Comparison of ENCODE assay signal across 8 cellular contexts in the genomic region with DNA sequence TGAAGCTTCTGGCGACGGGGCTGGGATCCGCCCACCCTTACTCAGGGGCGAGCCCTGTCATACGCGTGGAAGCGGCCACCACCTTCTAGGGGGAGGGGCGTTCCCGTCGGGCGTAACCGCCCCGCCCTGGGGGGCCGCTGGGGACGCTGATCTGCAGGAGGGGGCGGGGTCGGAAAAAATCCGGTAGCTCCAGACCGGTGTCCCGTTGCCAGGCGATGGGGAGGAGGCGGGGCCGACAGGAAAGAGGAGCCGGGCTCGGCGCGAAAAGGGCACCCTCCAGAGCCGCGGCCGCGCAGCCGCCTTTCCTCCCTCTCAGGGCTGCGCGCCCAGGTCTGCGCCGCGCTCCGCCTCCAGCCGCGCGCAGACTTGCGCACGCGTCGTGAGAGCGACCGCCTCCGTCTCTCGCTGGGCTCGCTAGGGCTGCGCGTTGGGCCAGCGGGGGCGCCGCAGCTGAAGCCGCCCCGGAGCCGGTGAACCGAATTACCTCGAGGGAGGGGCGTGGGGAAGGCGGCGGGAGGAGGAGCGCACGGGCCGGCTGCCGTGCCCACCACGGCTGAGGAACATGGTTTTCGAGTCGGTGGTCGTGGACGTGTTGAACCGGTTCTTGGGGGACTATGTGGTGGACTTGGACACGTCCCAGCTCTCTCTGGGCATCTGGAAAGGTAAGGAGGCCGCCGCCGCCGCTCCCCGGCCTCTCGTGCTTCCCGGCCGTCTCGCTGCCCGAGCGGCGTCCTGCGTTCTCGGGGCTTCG. TPM values are rescaled to one million over a fixed set of nuclear protein-coding genes. Genes with fewer than 3 reads are reported as not detected.
A peak's percentile ranks its signal among the peaks of the same experiment; 100 is the strongest.
DNase-seq lines count a peak whose midpoint lies in the region; ATAC-seq and TF ChIP-seq lines count a peak whose summit lies in the region.

A gene (plus strand): TSS at position 392 of the 751 bp plus-strand sequence. CDS start 171 bp downstream, at position 563.

- TF ChIP-seq CTCF in dorsolateral prefrontal cortex (IDR thresholded peaks at IDR 0.05 in 54 of 56, conservative IDR thresholded peaks at IDR 0.05 in 2 of 56; ENCODE audit: low read depth in 1 of 56, partially characterized antibody in 56 of 56) (peak in 32 of 56 donors; percentile 10 to 56 (median 26)), right lobe of liver (IDR thresholded peaks at IDR 0.05) (peak in 2 of 4 donors; percentile 11 to 28)

- H3K9me3 ChIP-seq in right lobe of liver = no peaks in the 10 kb centered on the region

- no peaks in the 10 kb centered on the region for H3K36me3 ChIP-seq in right lobe of liver

- WGBS in right lobe of liver (ENCODE audit: insufficient coverage, low coverage, low lambda C conversion rate, missing lambda C conversion rate) = 0% methylated on average over 11 of the region's 89 CpGs

- H3K4me1 ChIP-seq in right lobe of liver = peaks cover 0 to 21% (median 1%) of the 10 kb centered on the region in 4 donors

- H3K4me3 ChIP-seq in dorsolateral prefrontal cortex (peak within 1 kb of the TSS; percentile 65 to 96 (median 88)), right lobe of liver (peak within 1 kb of the TSS; percentile 69 to 90 (median 81))

- intact Hi-C loops in dorsolateral prefrontal cortex (cut with DNase I) (no loop called here), right lobe of liver (cut with DNase I) (no loop called here)

- DNase-seq in CD1c-positive myeloid dendritic cell (ENCODE audit: extremely low spot score) = peak; percentile 95
- DNase-seq in NCI-H748 (lab: John Stamatoyannopoulos, UW; ENCODE audit: unreplicated experiment) = peak; percentile 99
- peak; percentile 81 to 95 for DNase-seq in activated CD4-positive, alpha-beta T cell treated with anti-CD3 and anti-CD28 coated beads, Interleukin-2, amount 50 U/mL, for 24 hours (ENCODE audit: low read depth in 1 of 2, low spot score in 1 of 2)
- DNase-seq in dorsolateral prefrontal cortex = peak; percentile 53 to 86 (median 75)
- peak; percentile 95 to 97 (median 96) for DNase-seq in right lobe of liver
- DNase-seq in stimulated activated CD4-positive, alpha-beta T cell treated with anti-CD3 and anti-CD28 coated beads, Interleukin-4, amount 100 ng/mL, for 48 hours (ENCODE audit: low read depth in 2 of 2) = peak; percentile 88 to 97

- TF ChIP-seq POLR2A in right lobe of liver (IDR thresholded peaks at IDR 0.05) = peak; percentile 78

- H3K27ac ChIP-seq in dorsolateral prefrontal cortex (peak within 1 kb of the TSS in 55 of 59 donors; percentile 9 to 90 (median 76)), right lobe of liver (peak within 1 kb of the TSS; percentile 83 to 97 (median 87))

- H3K27me3 ChIP-seq in dorsolateral prefrontal cortex (no peaks in the 10 kb centered on the region), right lobe of liver (no peaks in the 10 kb centered on the region)

- peak; percentile 88 for ATAC-seq in GM19372 (IDR thresholded peaks at IDR 0.05; ENCODE audit: low read depth, unreplicated experiment)
- ATAC-seq in HG03558 (IDR thresholded peaks at IDR 0.05; ENCODE audit: extremely low read depth, unreplicated experiment) = peak; percentile 71
- peak; percentile 88 to 98 (median 93) for ATAC-seq in right lobe of liver

RNA-seq across cellular contexts. Expression of the gene that starts here (rescaled TPM):
- total RNA-seq in dorsolateral prefrontal cortex = 10 to 100 TPM; 26.2 to 91.4 (median 61.7) TPM
- total RNA-seq in right lobe of liver = 10 to 100 TPM; 13.1 to 26.5 (median 20.0) TPM

Comparison
In these comparisons a context has a peak if more than half of its experiments do, and no peak if none do; other contexts are left out.
1. Peak in every context shown above with its lines: DNase-seq, ATAC-seq, H3K4me3 ChIP-seq and H3K27ac ChIP-seq.